14 cellular contexts compared by ENCODE assay signal in genomic region chr19:22945560-22945959, GRCh38. TPM values are rescaled to one million over a fixed set of nuclear protein-coding genes. Genes with fewer than 3 reads are reported as not detected.
DNase-seq lines count a peak whose midpoint lies in the region; ATAC-seq and TF ChIP-seq lines count a peak whose summit lies in the region.
"Had no signal": no experiment of that assay in that cellular context is flagged by ENCODE, and none has a peak within 500 bp of the region (broad histone marks: within the 10 kb centered on the region; RNA-seq: fewer than 3 reads in every experiment).

No MANE protein-coding gene starts in this region.

- intact Hi-C loops in activated CD4-positive, alpha-beta T cell treated with anti-CD3 and anti-CD28 coated beads for 36 hours (cut with DNase I, micrococcal nuclease), result no loop called here

- no peak overlapping the region for H3K27ac ChIP-seq in neural progenitor cell
- H3K27ac ChIP-seq: SJSA1, WERI-Rb-1 had no signal

- H2AFZ ChIP-seq in neural progenitor cell (replicated peaks), result no peak overlapping the region

- H3F3A ChIP-seq in neural progenitor cell (ENCODE audit: low read depth), result no peaks in the 10 kb centered on the region

- no peak for ATAC-seq in activated CD4-positive, alpha-beta T cell treated with anti-CD3 and anti-CD28 coated beads for 36 hours
- ATAC-seq in GM18505 (IDR thresholded peaks at IDR 0.05; ENCODE audit: unreplicated experiment), result no peak

- no peak overlapping the region for H3K4me3 ChIP-seq in neural progenitor cell
- H3K4me3 ChIP-seq: SJSA1 had no signal

- no peaks in the 10 kb centered on the region for H3K36me3 ChIP-seq in neural progenitor cell
- H3K36me3 ChIP-seq: SJSA1, WERI-Rb-1 had no signal

- H3K4me1 ChIP-seq in neural progenitor cell, result no peaks in the 10 kb centered on the region
- H3K4me1 ChIP-seq: SJSA1 had no signal

- H3K27me3 Mint-ChIP-seq in activated CD4-positive, alpha-beta T cell treated with anti-CD3 and anti-CD28 coated beads for 36 hours, result no peaks in the 10 kb centered on the region
- no peaks in the 10 kb centered on the region for H3K27me3 Mint-ChIP-seq in neural progenitor cell (ENCODE audit: insufficient read depth, low read depth)
- H3K27me3 Mint-ChIP-seq: brain had no signal

- H3K4me3 Mint-ChIP-seq in activated CD4-positive, alpha-beta T cell treated with anti-CD3 and anti-CD28 coated beads for 36 hours, result no peak overlapping the region
- H3K4me3 Mint-ChIP-seq in neural progenitor cell, result no peak overlapping the region
- H3K4me3 Mint-ChIP-seq: brain had no signal

- H3K27ac Mint-ChIP-seq in activated CD4-positive, alpha-beta T cell treated with anti-CD3 and anti-CD28 coated beads for 36 hours, result no peak overlapping the region
- H3K27ac Mint-ChIP-seq in neural progenitor cell, result no peak overlapping the region
- H3K27ac Mint-ChIP-seq: brain had no signal

- no peak overlapping the region for H3K4me2 ChIP-seq in neural progenitor cell

- H3K9me3 ChIP-seq in neural progenitor cell (ENCODE audit: low read depth), result peaks cover 63% of the 10 kb centered on the region

- H3K79me2 ChIP-seq in neural progenitor cell (ENCODE audit: low read depth), result no peaks in the 10 kb centered on the region

- POLR2A ChIA-PET in activated CD4-positive, alpha-beta T cell treated with anti-CD3 and anti-CD28 coated beads for 36 hours (lab: Charles Lee), result no interaction called here

- DNase-seq in activated CD4-positive, alpha-beta T cell treated with anti-CD3 and anti-CD28 coated beads for 36 hours, result peak; percentile 18
- no peak for DNase-seq in activated CD4-positive, alpha-beta T cell treated with anti-CD3 and anti-CD28 coated beads, Interleukin-2, amount 50 U/mL, for 1 hour
- DNase-seq in MV-4-11 (lab: John Stamatoyannopoulos, UW) (peak; percentile 5), dermis blood vessel endothelial cell (peak; percentile 31), neural progenitor cell (ENCODE audit: low spot score) (peak; percentile 33), HPDE6-E6E7 (ENCODE audit: extremely low spot score) (no peak), NCI-H2196 treated with DMSO at 0.1 percent for 48 hours (lab: John Stamatoyannopoulos, UW; ENCODE audit: unreplicated experiment) (no peak)
- DNase-seq: NCI-H510A; stimulated activated CD4-positive, alpha-beta T cell treated with anti-CD3 and anti-CD28 coated beads, Interleukin-4, amount 100 ng/mL, for 4 hours; stimulated activated naive CD4-positive, alpha-beta T cell treated with Interleukin-2 at 50 U/mL for 16 hours; WERI-Rb-1 had no signal

- CTCF ChIA-PET in activated CD4-positive, alpha-beta T cell treated with anti-CD3 and anti-CD28 coated beads for 36 hours (lab: Charles Lee), result no interaction called here

- TF ChIP-seq POLR2A in GM18505 (IDR thresholded peaks at IDR 0.05; ENCODE audit: borderline replicate concordance, extremely low read depth, insufficient read depth, insufficient read length), result no peak

- H3K9ac ChIP-seq in neural progenitor cell, result no peak overlapping the region

- no peaks in the 10 kb centered on the region for H3K4me1 Mint-ChIP-seq in activated CD4-positive, alpha-beta T cell treated with anti-CD3 and anti-CD28 coated beads for 36 hours
- no peaks in the 10 kb centered on the region for H3K4me1 Mint-ChIP-seq in neural progenitor cell
- H3K4me1 Mint-ChIP-seq: brain had no signal

- no peaks in the 10 kb centered on the region for H3K27me3 ChIP-seq in neural progenitor cell
- H3K27me3 ChIP-seq: SJSA1 had no signal

- H3K9me3 Mint-ChIP-seq in activated CD4-positive, alpha-beta T cell treated with anti-CD3 and anti-CD28 coated beads for 36 hours (ENCODE audit: low read depth), result peaks cover 36% of the 10 kb centered on the region
- H3K9me3 Mint-ChIP-seq in neural progenitor cell, result peaks cover 46% of the 10 kb centered on the region

- no peak for TF ChIP-seq CTCF in neural progenitor cell (IDR thresholded peaks at IDR 0.05)

- H3K36me3 Mint-ChIP-seq in activated CD4-positive, alpha-beta T cell treated with anti-CD3 and anti-CD28 coated beads for 36 hours (ENCODE audit: low read depth), result peaks cover 7% of the 10 kb centered on the region
- H3K36me3 Mint-ChIP-seq in neural progenitor cell, result no peaks in the 10 kb centered on the region

- no peaks in the 10 kb centered on the region for H4K20me1 ChIP-seq in neural progenitor cell (ENCODE audit: low read depth)

RNA-seq across cellular contexts. Expression of gene ZNF728, which starts 57.4 kb away (rescaled TPM):
- not detected for total RNA-seq in activated CD4-positive, alpha-beta T cell treated with anti-CD3 and anti-CD28 coated beads for 36 hours
- total RNA-seq in dermis blood vessel endothelial cell (0.09 and 0.34 TPM in 2 replicates), neural progenitor cell (ENCODE audit: low replicate concordance) (not detected in 2 replicates)
- total RNA-seq: SJSA1 had no signal

Comparison
In these comparisons a context has a peak if more than half of its experiments do, and no peak if none do; other contexts are left out.
1. DNase-seq: peak in activated CD4-positive, alpha-beta T cell treated with anti-CD3 and anti-CD28 coated beads for 36 hours (single experiment), MV-4-11 (single experiment), dermis blood vessel endothelial cell (single experiment) and neural progenitor cell (single experiment); none in activated CD4-positive, alpha-beta T cell treated with anti-CD3 and anti-CD28 coated beads, Interleukin-2, amount 50 U/mL, for 1 hour (single experiment), HPDE6-E6E7 (single experiment) and NCI-H2196 treated with DMSO at 0.1 percent for 48 hours (single experiment).